33 cellular contexts compared by ENCODE assay signal in the genomic region with DNA sequence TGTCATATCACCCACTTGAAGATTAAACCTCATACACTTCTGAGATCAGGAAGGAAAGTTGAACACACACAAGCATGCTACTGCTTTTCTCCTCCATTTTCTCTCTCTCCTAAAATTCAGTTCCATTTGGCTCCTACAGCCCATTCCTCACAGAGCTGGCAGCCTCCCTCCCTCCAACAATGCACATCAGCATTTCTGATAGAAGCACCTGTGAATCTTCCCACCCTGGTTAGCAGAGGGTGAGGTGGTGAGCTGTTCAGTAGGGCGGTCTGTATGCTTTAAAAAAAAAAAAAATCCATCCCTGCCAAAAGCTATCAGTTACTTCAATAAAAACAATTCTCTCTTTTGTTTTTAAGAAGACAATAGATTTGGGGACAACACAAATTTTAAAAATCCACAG.
"Had no signal": no experiment of that assay in that cellular context is flagged by ENCODE, and none has a peak within 500 bp of the region (broad histone marks: within the 10 kb centered on the region; RNA-seq: fewer than 3 reads in every experiment).

No MANE protein-coding gene starts in this region.

- H3K36me3 ChIP-seq: ascending aorta, brain microvascular endothelial cell, breast epithelium had no signal

- H3K27me3 ChIP-seq: ascending aorta, brain microvascular endothelial cell, breast epithelium had no signal

- H3K27me3 Mint-ChIP-seq: activated CD4-positive, alpha-beta memory T cell treated with anti-CD3 and anti-CD28 coated beads for 36 hours; activated CD4-positive, alpha-beta T cell treated with anti-CD3 and anti-CD28 coated beads, Interleukin-2, amount 10 ng/mL, durations not matched to agents 24 days and 14 days; activated naive CD4-positive, alpha-beta T cell treated with anti-CD3 and anti-CD28 coated beads, Interleukin-2, amount 10 ng/mL, durations not matched to agents 7 days and 5 days had no signal

- H3K4me1 Mint-ChIP-seq: activated B cell treated with CpG ODN at 0.5 μM for 24 hours; activated CD4-positive, alpha-beta T cell treated with anti-CD3 and anti-CD28 coated beads, Interleukin-2, amount 10 ng/mL, durations not matched to agents 24 days and 14 days; activated naive CD4-positive, alpha-beta T cell treated with anti-CD3 and anti-CD28 coated beads, Interleukin-2, amount 10 ng/mL, durations not matched to agents 7 days and 5 days; activated naive CD4-positive, alpha-beta T cell treated with anti-CD3 and anti-CD28 coated beads, Interleukin-2, amount 50 U/mL, for 24 hours; activated naive CD8-positive, alpha-beta T cell treated with anti-CD3 and anti-CD28 coated beads, Interleukin-2, amount 10 ng/mL, durations not matched to agents 7 days and 5 days; activated naive CD8-positive, alpha-beta T cell treated with anti-CD3 and anti-CD28 coated beads, Interleukin-2, amount 50 U/mL, for 24 hours had no signal

- H3K9me3 Mint-ChIP-seq: activated CD4-positive, alpha-beta T cell treated with anti-CD3 and anti-CD28 coated beads, Interleukin-2, amount 10 ng/mL, durations not matched to agents 24 days and 14 days; activated naive CD4-positive, alpha-beta T cell treated with anti-CD3 and anti-CD28 coated beads, Interleukin-2, amount 10 ng/mL, durations not matched to agents 7 days and 5 days; activated T-helper 2 cell treated with anti-CD3 and anti-CD28 coated beads, Interferon-gamma antibody, Interleukin-2, Interleukin-4, amounts not matched to agents 10 μg/mL and 5 μg/mL and 100 μg/mL, durations not matched to agents 14 hours and 24 hours and 36 hours; T-helper 1 cell treated with Interleukin-12 subunit alpha and Interleukin-12 subunit beta and Interleukin-4 antibody, amounts not matched to agents 30 μg/mL and 1 μg/mL, for 36 hours; T-helper 2 cell treated with Interferon-gamma antibody and Interleukin-4, amounts not matched to agents 5 μg/mL and 100 μg/mL, for 36 hours had no signal

- H3K9me3 ChIP-seq: ascending aorta, breast epithelium had no signal

- H3K4me3 Mint-ChIP-seq: activated B cell treated with CpG ODN at 0.5 μM for 24 hours; activated CD4-positive, alpha-beta memory T cell treated with anti-CD3 and anti-CD28 coated beads for 36 hours; activated CD4-positive, alpha-beta T cell treated with anti-CD3 and anti-CD28 coated beads, Interleukin-2, amount 10 ng/mL, durations not matched to agents 24 days and 14 days; activated CD8-positive, alpha-beta T cell treated with anti-CD3 and anti-CD28 coated beads for 36 hours; activated naive CD4-positive, alpha-beta T cell treated with anti-CD3 and anti-CD28 coated beads, Interleukin-2, amount 10 ng/mL, durations not matched to agents 7 days and 5 days; activated naive CD4-positive, alpha-beta T cell treated with anti-CD3 and anti-CD28 coated beads, Interleukin-2, amount 50 U/mL, for 24 hours; activated naive CD8-positive, alpha-beta T cell; activated naive CD8-positive, alpha-beta T cell treated with anti-CD3 and anti-CD28 coated beads, Interleukin-2, amount 10 ng/mL, durations not matched to agents 7 days and 5 days; activated naive CD8-positive, alpha-beta T cell treated with anti-CD3 and anti-CD28 coated beads, Interleukin-2, amount 50 U/mL, for 24 hours; activated T-cell treated with anti-CD3 and anti-CD28 coated beads, Interleukin-2, amount 50 U/mL, for 4 hours; T-helper 1 cell treated with Interleukin-12 subunit alpha and Interleukin-12 subunit beta and Interleukin-4 antibody, amounts not matched to agents 30 μg/mL and 1 μg/mL, for 36 hours; T-helper 2 cell treated with Interferon-gamma antibody and Interleukin-4, amounts not matched to agents 5 μg/mL and 100 μg/mL, for 36 hours had no signal

- DNase-seq: activated B cell treated with CpG ODN at 0.5 μM for 24 hours; activated CD4-positive, alpha-beta memory T cell treated with anti-CD3 and anti-CD28 coated beads for 36 hours; activated CD4-positive, alpha-beta T cell treated with anti-CD3 and anti-CD28 coated beads for 4 hours; activated CD4-positive, alpha-beta T cell treated with anti-CD3 and anti-CD28 coated beads, Interleukin-2, amount 10 ng/mL, durations not matched to agents 24 days and 14 days; activated CD4-positive, alpha-beta T cell treated with anti-CD3 and anti-CD28 coated beads, Interleukin-2, amount 50 U/mL, for 1 hour; activated CD4-positive, alpha-beta T cell treated with anti-CD3 and anti-CD28 coated beads, Interleukin-2, amount 50 U/mL, for 4 hours; activated CD4-positive, CD25-positive, alpha-beta regulatory T cell treated with anti-CD3 and anti-CD28 coated beads, Interleukin-2, amount 50 U/mL, for 72 hours; activated CD8-positive, alpha-beta memory T cell treated with anti-CD3 and anti-CD28 coated beads, Interleukin-2, amount 50 U/mL, for 4 hours; activated CD8-positive, alpha-beta T cell treated with anti-CD3 and anti-CD28 coated beads for 36 hours; activated effector memory CD4-positive, alpha-beta T cell treated with Interleukin-2 at 50 U/mL for 16 hours; activated gamma-delta T cell; activated naive CD4-positive, alpha-beta T cell treated with anti-CD3 and anti-CD28 coated beads, Interleukin-2, amount 10 ng/mL, durations not matched to agents 7 days and 5 days; activated naive CD4-positive, alpha-beta T cell treated with Interleukin-2 at 50 U/mL for 16 hours; activated naive CD8-positive, alpha-beta T cell treated with anti-CD3 and anti-CD28 coated beads, Interleukin-2, amount 10 ng/mL, durations not matched to agents 7 days and 5 days; activated naive CD8-positive, alpha-beta T cell treated with anti-CD3 and anti-CD28 coated beads, Interleukin-2, amount 50 U/mL, for 24 hours; activated T-cell treated with anti-CD3 and anti-CD28 coated beads for 4 hours; activated T-cell treated with anti-CD3 and anti-CD28 coated beads, Interleukin-2, amount 50 U/mL, for 1 hour; activated T-cell treated with anti-CD3 and anti-CD28 coated beads, Interleukin-2, amount 50 U/mL, for 4 hours; amygdala; anterior cingulate cortex; brain microvascular endothelial cell; central memory CD4-positive, alpha-beta T cell; T-helper 1 cell; T-helper 2 cell; T-helper 9 cell had no signal

- H3K4me1 ChIP-seq: ascending aorta, breast epithelium had no signal

- H3K4me3 ChIP-seq: ascending aorta, breast epithelium had no signal

- H3K27ac ChIP-seq: ascending aorta, brain microvascular endothelial cell, breast epithelium, VCaP had no signal

- H3K36me3 Mint-ChIP-seq: activated CD4-positive, alpha-beta memory T cell treated with anti-CD3 and anti-CD28 coated beads for 36 hours; activated naive CD4-positive, alpha-beta T cell treated with anti-CD3 and anti-CD28 coated beads, Interleukin-2, amount 10 ng/mL, durations not matched to agents 7 days and 5 days; activated naive CD4-positive, alpha-beta T cell treated with anti-CD3 and anti-CD28 coated beads, Interleukin-2, amount 50 U/mL, for 24 hours; activated naive CD8-positive, alpha-beta T cell; activated naive CD8-positive, alpha-beta T cell treated with anti-CD3 and anti-CD28 coated beads, Interleukin-2, amount 10 ng/mL, durations not matched to agents 7 days and 5 days had no signal

- ATAC-seq: activated CD8-positive, alpha-beta T cell treated with anti-CD3 and anti-CD28 coated beads for 36 hours; activated naive CD8-positive, alpha-beta T cell treated with anti-CD3 and anti-CD28 coated beads, Interleukin-2, amount 50 U/mL, for 24 hours; activated T-cell treated with anti-CD3 and anti-CD28 coated beads, Interleukin-2, amount 50 U/mL, for 4 hours had no signal

- H3K27ac Mint-ChIP-seq: activated B cell treated with CpG ODN at 0.5 μM for 24 hours; activated CD4-positive, alpha-beta memory T cell treated with anti-CD3 and anti-CD28 coated beads for 36 hours; activated CD4-positive, alpha-beta T cell treated with anti-CD3 and anti-CD28 coated beads, Interleukin-2, amount 10 ng/mL, durations not matched to agents 24 days and 14 days; activated CD8-positive, alpha-beta T cell treated with anti-CD3 and anti-CD28 coated beads for 36 hours; activated naive CD4-positive, alpha-beta T cell treated with anti-CD3 and anti-CD28 coated beads, Interleukin-2, amount 10 ng/mL, durations not matched to agents 7 days and 5 days; activated naive CD4-positive, alpha-beta T cell treated with anti-CD3 and anti-CD28 coated beads, Interleukin-2, amount 50 U/mL, for 24 hours; activated naive CD8-positive, alpha-beta T cell; activated naive CD8-positive, alpha-beta T cell treated with anti-CD3 and anti-CD28 coated beads, Interleukin-2, amount 10 ng/mL, durations not matched to agents 7 days and 5 days; activated naive CD8-positive, alpha-beta T cell treated with anti-CD3 and anti-CD28 coated beads, Interleukin-2, amount 50 U/mL, for 24 hours; activated T-helper 2 cell treated with anti-CD3 and anti-CD28 coated beads, Interferon-gamma antibody, Interleukin-2, Interleukin-4, amounts not matched to agents 10 μg/mL and 5 μg/mL and 100 μg/mL, durations not matched to agents 14 hours and 24 hours and 36 hours; T-helper 1 cell treated with Interleukin-12 subunit alpha and Interleukin-12 subunit beta and Interleukin-4 antibody, amounts not matched to agents 30 μg/mL and 1 μg/mL, for 36 hours; T-helper 2 cell treated with Interferon-gamma antibody and Interleukin-4, amounts not matched to agents 5 μg/mL and 100 μg/mL, for 36 hours had no signal
